Comparison of ENCODE assay signal across 8 cellular contexts in genomic region chr6:86508230-86508629, GRCh38.
"Had no signal": no experiment of that assay in that cellular context is flagged by ENCODE, and none has a peak within 500 bp of the region (broad histone marks: within the 10 kb centered on the region; RNA-seq: fewer than 3 reads in every experiment).

No MANE protein-coding gene starts in this region.

- DNase-seq: GDM1, GF-D8 had no signal

- H3K4me3 ChIP-seq: GM12878 had no signal

- ATAC-seq: GM12878 had no signal

- FAIRE-seq: G401.6, GM12878, GM12891, GM12892, GM18507, GM19239 had no signal
